In genomic region chr3:11170052-11170770, GRCh38 we compare ENCODE assay signal across 24 cellular contexts. TPM values are rescaled to one million over a fixed set of nuclear protein-coding genes. Genes with fewer than 3 reads are reported as not detected.
DNase-seq lines count a peak whose midpoint lies in the region; ATAC-seq, FAIRE-seq and TF ChIP-seq lines count a peak whose summit lies in the region.
"Had no signal": no experiment of that assay in that cellular context is flagged by ENCODE, and none has a peak within 500 bp of the region (broad histone marks: within the 10 kb centered on the region; RNA-seq: fewer than 3 reads in every experiment).

No MANE protein-coding gene starts in this region.

- H3K27ac ChIP-seq in endothelial cell of umbilical vein (ENCODE audit: insufficient read depth, low read depth, low read length) (peak overlapping the region; percentile 35), vagina (peak overlapping the region; percentile 44)
- H3K27ac ChIP-seq: cardiac muscle cell, HL-60, neutrophil, uterus had no signal

- peak; percentile 60 for FAIRE-seq in endothelial cell of umbilical vein (lab: Jason Lieb, UNC)
- FAIRE-seq: GM12878, HepG2 had no signal

- TF ChIP-seq CTCF in WI38 (IDR thresholded peaks at IDR 0.05; ENCODE audit: low read depth, low read length) = no peak
- TF ChIP-seq CTCF in endothelial cell of umbilical vein (IDR thresholded peaks at IDR 0.05; ENCODE audit: extremely low read depth in 1 of 2, insufficient read depth in 1 of 2, low read depth in 1 of 2, low read length in 2 of 2) = no peak
- no peak for TF ChIP-seq CTCF in vagina (IDR thresholded peaks at IDR 0.05)

- H3K4me2 ChIP-seq in endothelial cell of umbilical vein (ENCODE audit: insufficient read depth, low read length) = peak overlapping the region; percentile 38

- H3K79me2 ChIP-seq in endothelial cell of umbilical vein (ENCODE audit: control insufficient read depth, insufficient read depth, low read length) = peaks cover 20% of the 10 kb centered on the region

- no peaks in the 10 kb centered on the region for H3K9me3 ChIP-seq in endothelial cell of umbilical vein (replicated peaks; ENCODE audit: control insufficient read depth, insufficient read depth, low read length)
- H3K9me3 ChIP-seq in vagina = no peaks in the 10 kb centered on the region
- H3K9me3 ChIP-seq: neutrophil, uterus had no signal

- no peak overlapping the region for H2AFZ ChIP-seq in endothelial cell of umbilical vein (ENCODE audit: low read depth, low read length)

- dilution Hi-C loops in endothelial cell of umbilical vein (cut with MboI; ENCODE audit: extremely low pct_ligation_motif_present, low sequenced_read_pairs) = no loop called here

- H3K27me3 ChIP-seq in endothelial cell of umbilical vein (ENCODE audit: control insufficient read depth in 2 of 2, insufficient read depth in 2 of 2, low read length in 2 of 2) (no peaks in the 10 kb centered on the region), vagina (no peaks in the 10 kb centered on the region)
- H3K27me3 ChIP-seq: cardiac muscle cell, neutrophil, uterus had no signal

- peak overlapping the region; percentile 7; the same call in 1 of the 2 replicates for H3K4me3 ChIP-seq in WI38 (ENCODE audit: low read depth, low read length)
- H3K4me3 ChIP-seq in endothelial cell of umbilical vein (replicated peaks in 1 of 3; ENCODE audit: insufficient read depth in 1 of 3, low read depth in 1 of 3, low read length in 3 of 3) = no peak overlapping the region
- H3K4me3 ChIP-seq in vagina = no peak overlapping the region
- H3K4me3 ChIP-seq: cardiac muscle cell, GM12878, uterus had no signal

- no peak for ATAC-seq in GM19328 (IDR thresholded peaks at IDR 0.05; ENCODE audit: unreplicated experiment)
- ATAC-seq in GM19351 (IDR thresholded peaks at IDR 0.05; ENCODE audit: unreplicated experiment) = no peak
- ATAC-seq: activated CD4-positive, alpha-beta T cell treated with anti-CD3 and anti-CD28 coated beads for 36 hours; GM12878; HCT116; HepG2 had no signal

- no peaks in the 10 kb centered on the region for H4K20me1 ChIP-seq in endothelial cell of umbilical vein (replicated peaks; ENCODE audit: control insufficient read depth, extremely low read depth, insufficient read depth, low read length)

- TF ChIP-seq POLR2A in endothelial cell of umbilical vein (IDR thresholded peaks at IDR 0.05; ENCODE audit: low read depth, low read length) = no peak
- no peak for TF ChIP-seq POLR2A in vagina (IDR thresholded peaks at IDR 0.05)

- BruUV-seq in endothelial cell of umbilical vein (replicated peaks; lab: Mats Ljungman, UMichigan) = no TSS peak

- peaks cover 23% of the 10 kb centered on the region for H3K4me1 ChIP-seq in endothelial cell of umbilical vein (ENCODE audit: control insufficient read depth, extremely low read depth, insufficient read depth, low read length)
- H3K4me1 ChIP-seq in vagina = peaks cover 60% of the 10 kb centered on the region
- H3K4me1 ChIP-seq: uterus had no signal

- H3K9ac ChIP-seq in endothelial cell of umbilical vein (replicated peaks; ENCODE audit: extremely low read depth, insufficient read depth, low read length) = no peak overlapping the region

- intact Hi-C loops in endothelial cell of umbilical vein (cut with micrococcal nuclease) (no loop called here), vagina (cut with DNase I) (no loop called here)

- DNase-seq in M059J (ENCODE audit: low read depth) (peak; percentile 66), endothelial cell of umbilical vein (ENCODE audit: low read depth, low spot score) (no peak), vagina (ENCODE audit: extremely low spot score in 2 of 2) (no peak), LoVo (ENCODE audit: low spot score) (no peak)
- DNase-seq: activated CD4-positive, alpha-beta T cell treated with anti-CD3 and anti-CD28 coated beads for 36 hours; activated gamma-delta T cell treated with Interleukin-2 at 50 U/mL for 16 hours; activated T-cell treated with anti-CD3 and anti-CD28 coated beads, Interleukin-2, amount 50 U/mL, for 1 hour; Calu3; DND-41; head of caudate nucleus; NCI-H1436; NCI-H446 treated with DMSO at 0.1 percent for 48 hours; Right ventricle myocardium superior; uterus had no signal

- H3K9me1 ChIP-seq in endothelial cell of umbilical vein (replicated peaks; ENCODE audit: control insufficient read depth, extremely low read depth, insufficient read depth, low read length) = no peaks in the 10 kb centered on the region

- H3K36me3 ChIP-seq in endothelial cell of umbilical vein (ENCODE audit: control insufficient read depth in 2 of 2, extremely low read depth in 1 of 2, insufficient read depth in 2 of 2, low read length in 2 of 2) = peaks cover 0 to 10% of the 10 kb centered on the region in 2 experiments
- H3K36me3 ChIP-seq in vagina = no peaks in the 10 kb centered on the region
- H3K36me3 ChIP-seq: cardiac muscle cell, neutrophil, uterus had no signal

- POLR2A ChIA-PET in endothelial cell of umbilical vein (lab: Charles Lee) = no interaction called here

- CTCF ChIA-PET in endothelial cell of umbilical vein (lab: Charles Lee) = interaction anchor here (0.9 to 5.7 kb wide), 7 partner anchors 9 to 38 kb away, joined by 3 to 42 read pairs (median 3); partner anchors contain the start of gene HRH1

TF ChIP-seq in endothelial cell of umbilical vein, 7 proteins besides CTCF, POLR2A, EP300 and RAD21:
- TF ChIP-seq EZH2 (IDR thresholded peaks at IDR 0.05; ENCODE audit: borderline replicate concordance, low read depth, low read length, severe bottlenecking) (no peak), GATA2 (IDR thresholded peaks at IDR 0.05; ENCODE audit: insufficient read depth, insufficient read length, low read depth, low read length) (no peak), MYC (IDR thresholded peaks at IDR 0.05; ENCODE audit: low read depth, low read length) (no peak), POLR2AphosphoS5 (IDR thresholded peaks at IDR 0.05; ENCODE audit: insufficient read depth, low read depth, low read length) (no peak)

RNA-seq across cellular contexts. Expression of gene HRH1, which starts 15.9 kb away (rescaled TPM):
- 13.9 and 21.8 TPM in 2 replicates for total RNA-seq in M059J (2014; rRNA removed; shearing (Covaris generic))
- total RNA-seq in endothelial cell of umbilical vein (16.2 and 22.0 TPM in 2 replicates), vagina (9.3 TPM)
- 21.2 and 23.4 TPM in 2 replicates for polyA plus RNA-seq in endothelial cell of umbilical vein
- 13.6 and 15.2 TPM in 2 replicates for polyA plus RNA-seq in endothelial cell of umbilical vein (2011; cell fraction: cytosol; rRNA removed)
- polyA plus RNA-seq in endothelial cell of umbilical vein (2011; cell fraction: nucleus; rRNA removed) = 14.4 and 15.0 TPM in 2 replicates
- polyA plus RNA-seq in endothelial cell of umbilical vein (2012) = 13.6 and 15.6 TPM in 2 replicates
- 54.7 and 62.5 TPM in 2 replicates for polyA minus RNA-seq in endothelial cell of umbilical vein
- polyA minus RNA-seq in endothelial cell of umbilical vein (2011; cell fraction: cytosol; rRNA and poly(A)+ RNA removed) = 4.6 TPM
- polyA minus RNA-seq in endothelial cell of umbilical vein (2011; cell fraction: nucleus; rRNA and poly(A)+ RNA removed) = 21.1 and 24.5 TPM in 2 replicates
- total RNA-seq: cardiac muscle cell, GM12878, HepG2, OCI-LY7 had no signal
- polyA plus RNA-seq: cardiac muscle cell, GM12878, HepG2 had no signal
